In the genomic region with DNA sequence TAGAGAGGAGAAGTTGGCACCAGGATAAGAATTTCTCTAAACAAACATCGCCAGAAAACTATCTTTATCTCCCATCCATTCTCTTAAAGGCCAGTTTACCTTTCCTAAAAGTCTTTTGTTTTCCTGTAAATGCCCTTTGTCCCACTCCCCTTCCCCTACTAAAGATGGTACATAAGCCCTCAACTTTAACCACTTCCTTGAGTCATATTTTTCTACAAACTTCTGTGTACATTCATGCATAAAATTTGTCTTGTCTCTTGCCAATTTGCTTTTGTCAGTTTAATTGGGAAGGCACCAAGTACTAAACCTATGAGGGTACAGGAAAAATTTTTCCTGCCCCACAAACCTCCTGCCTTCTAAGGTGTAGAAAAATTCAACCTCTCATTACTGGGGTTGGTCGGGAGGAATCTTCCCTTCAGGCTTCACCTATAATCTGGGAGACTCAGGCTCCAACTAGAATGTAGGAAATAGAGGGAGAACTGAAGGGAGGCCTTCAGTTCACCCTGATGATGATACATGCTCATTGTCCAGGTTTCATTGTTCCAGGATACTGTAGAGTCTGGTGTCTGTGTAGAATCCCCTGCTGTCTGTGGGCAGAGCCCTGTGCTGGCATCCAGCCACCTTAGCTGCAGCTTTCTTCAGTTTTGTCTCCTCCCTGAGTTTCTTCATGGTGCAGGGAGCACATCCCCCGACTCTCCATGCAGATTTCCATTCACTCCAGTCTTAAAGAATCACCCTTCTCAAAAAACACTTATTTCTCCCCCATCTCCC, we compare ENCODE assay signal across 18 cellular contexts. TPM values are rescaled to one million over a fixed set of nuclear protein-coding genes. Genes with fewer than 3 reads are reported as not detected.
DNase-seq lines count a peak whose midpoint lies in the region; ATAC-seq and TF ChIP-seq lines count a peak whose summit lies in the region.
"Had no signal": no experiment of that assay in that cellular context is flagged by ENCODE, and none has a peak within 500 bp of the region (broad histone marks: within the 10 kb centered on the region; RNA-seq: fewer than 3 reads in every experiment).

No MANE protein-coding gene starts in this region.

- H3K27me3 ChIP-seq in PC-3 (ENCODE audit: low read length) = no peaks in the 10 kb centered on the region
- no peaks in the 10 kb centered on the region for H3K27me3 ChIP-seq in Caco-2 (replicated peaks; ENCODE audit: control insufficient read depth, insufficient read depth, low read length)

- no peak for TF ChIP-seq CTCF in HEK293 (tag by site-specific recombination; IDR thresholded peaks at IDR 0.05)
- no peak for TF ChIP-seq CTCF in PC-3 (conservative IDR thresholded peaks at IDR 0.05; ENCODE audit: low read depth, low read length)
- TF ChIP-seq CTCF in Caco-2 (IDR thresholded peaks at IDR 0.05; ENCODE audit: insufficient read depth in 1 of 2, low read depth in 1 of 2, low read length in 1 of 2, severe bottlenecking in 1 of 2, unreplicated experiment in 1 of 2) = no peak
- TF ChIP-seq CTCF in RWPE1 (conservative IDR thresholded peaks at IDR 0.05; ENCODE audit: low read depth) = no peak

- DNase-seq in PC-3 = peak; percentile 80
- no peak for DNase-seq in sciatic nerve (ENCODE audit: low spot score)
- DNase-seq in Caco-2 = no peak
- DNase-seq in RWPE1 (ENCODE audit: low spot score) = no peak
- no peak for DNase-seq in naive thymus-derived CD8-positive, alpha-beta T cell
- DNase-seq in NCI-H345 (lab: John Stamatoyannopoulos, UW) = no peak
- DNase-seq: activated CD8-positive, alpha-beta T cell treated with anti-CD3 and anti-CD28 coated beads for 36 hours; amniotic stem cell; CD4-positive, CD25-positive, alpha-beta regulatory T cell; NCI-H1930; NCI-H82; psoas muscle; Right ventricle myocardium superior had no signal

- no peaks in the 10 kb centered on the region for H3K79me2 ChIP-seq in PC-3 (ENCODE audit: low read length)

- intact Hi-C loops in PC-3 (cut with micrococcal nuclease) (loop anchor here (1.0 kb wide), 1 partner anchor 19 kb away; no protein-coding TSS in a partner anchor), sciatic nerve (cut with DNase I) (no loop called here), Caco-2 (cut with micrococcal nuclease; ENCODE audit: unreplicated experiment) (no loop called here)

- H3K27ac Mint-ChIP-seq in Caco-2 (ENCODE audit: unreplicated experiment) = no peak overlapping the region
- H3K27ac Mint-ChIP-seq in naive thymus-derived CD8-positive, alpha-beta T cell = peak overlapping the region in 4 of 10 donors; percentile 0 to 67 (median 61)
- H3K27ac Mint-ChIP-seq: activated CD8-positive, alpha-beta T cell treated with anti-CD3 and anti-CD28 coated beads for 36 hours; CD4-positive, CD25-positive, alpha-beta regulatory T cell had no signal

- H3K4me1 ChIP-seq in HEK293 (ENCODE audit: control insufficient read depth, insufficient read depth, low read length) (0 out of 2 replicates have a peak, but pooled peaks cover 5% of the 10 kb centered on the region), PC-3 (ENCODE audit: insufficient read depth, low read length) (peaks cover 18% of the 10 kb centered on the region), Caco-2 (peaks cover 8% of the 10 kb centered on the region; the same call in 1 of the 2 replicates)
- H3K4me1 ChIP-seq: psoas muscle had no signal

- H3K9me3 ChIP-seq in HEK293 (ENCODE audit: control insufficient read depth, insufficient read depth, low read depth, low read length) = no peaks in the 10 kb centered on the region
- no peaks in the 10 kb centered on the region for H3K9me3 ChIP-seq in PC-3 (ENCODE audit: low read length)
- H3K9me3 ChIP-seq in Caco-2 = no peaks in the 10 kb centered on the region
- H3K9me3 ChIP-seq: psoas muscle had no signal

- H3K36me3 ChIP-seq in HEK293 (ENCODE audit: control insufficient read depth in 2 of 2, insufficient read depth in 1 of 2, low read length in 2 of 2) (no peaks in the 10 kb centered on the region), PC-3 (ENCODE audit: low read depth, low read length) (no peaks in the 10 kb centered on the region), Caco-2 (ENCODE audit: control insufficient read depth, insufficient read depth, low read length) (no peaks in the 10 kb centered on the region)

- H3K4me3 ChIP-seq in HEK293 (ENCODE audit: low read depth, low read length) = no peak overlapping the region
- no peak overlapping the region for H3K4me3 ChIP-seq in PC-3 (ENCODE audit: low read length)
- H3K4me3 ChIP-seq in Caco-2 (ENCODE audit: low read depth, low read length) = no peak overlapping the region
- H3K4me3 ChIP-seq: psoas muscle had no signal

- POLR2A ChIA-PET in HEK293 (lab: Yijun Ruan, JAX) (no interaction called here), PC-3 (lab: Charles Lee; ENCODE audit: unreplicated experiment) (interaction anchor here (0.8 kb wide), 1 partner anchor 146 kb away, joined by 5 read pairs; no protein-coding TSS in a partner anchor), Caco-2 (lab: Charles Lee) (no interaction called here), RWPE1 (lab: Yijun Ruan, JAX; ENCODE audit: low non-redundant PET) (no interaction called here)
- POLR2A ChIA-PET in naive thymus-derived CD8-positive, alpha-beta T cell (lab: Charles Lee) = no interaction called here

- H3K9ac ChIP-seq in PC-3 (ENCODE audit: low read length) = no peak overlapping the region

- peaks cover 6% of the 10 kb centered on the region for H3K36me3 Mint-ChIP-seq in Caco-2 (ENCODE audit: insufficient read depth, unreplicated experiment)
- H3K36me3 Mint-ChIP-seq in naive thymus-derived CD8-positive, alpha-beta T cell = peaks cover 0 to 2% (median 0%) of the 10 kb centered on the region in 3 donors
- H3K36me3 Mint-ChIP-seq: CD4-positive, CD25-positive, alpha-beta regulatory T cell had no signal

- CTCF ChIA-PET in HEK293 (lab: Yijun Ruan, JAX) = interaction anchor here (0.6 to 1.7 kb wide), 2 partner anchors 58 to 655 kb away, joined by 3 to 5 read pairs; no protein-coding TSS in a partner anchor
- CTCF ChIA-PET in PC-3 (lab: Charles Lee) = interaction anchor here (1.3 kb wide), 1 partner anchor 58 kb away, joined by 5 read pairs; no protein-coding TSS in a partner anchor
- CTCF ChIA-PET in Caco-2 (lab: Charles Lee) = interaction anchor here (1.0 kb wide), 1 partner anchor 59 kb away, joined by 4 read pairs; no protein-coding TSS in a partner anchor
- CTCF ChIA-PET in RWPE1 (lab: Yijun Ruan, JAX) = no interaction called here

- H3K4me1 Mint-ChIP-seq in Caco-2 (ENCODE audit: low read depth, unreplicated experiment) = peaks cover 21% of the 10 kb centered on the region
- H3K4me1 Mint-ChIP-seq in naive thymus-derived CD8-positive, alpha-beta T cell = peaks cover 9 to 31% (median 22%) of the 10 kb centered on the region in 4 donors

- no peak overlapping the region for H2AFZ ChIP-seq in PC-3 (ENCODE audit: low read length)

- H3K27ac ChIP-seq in HEK293 (ENCODE audit: extremely low read depth, low read depth, low read length) (no peak overlapping the region), PC-3 (ENCODE audit: low read length) (peak overlapping the region; percentile 39), RWPE1 (no peak overlapping the region)
- H3K27ac ChIP-seq: psoas muscle had no signal

- H3K27me3 Mint-ChIP-seq in Caco-2 (ENCODE audit: insufficient read depth, unreplicated experiment) = no peaks in the 10 kb centered on the region
- H3K27me3 Mint-ChIP-seq in naive thymus-derived CD8-positive, alpha-beta T cell = no peaks in the 10 kb centered on the region
- H3K27me3 Mint-ChIP-seq: activated CD8-positive, alpha-beta T cell treated with anti-CD3 and anti-CD28 coated beads for 36 hours had no signal

- H3K9me3 Mint-ChIP-seq in Caco-2 (ENCODE audit: unreplicated experiment) = no peaks in the 10 kb centered on the region
- H3K9me3 Mint-ChIP-seq in naive thymus-derived CD8-positive, alpha-beta T cell = peaks cover 0 to 3% (median 0%) of the 10 kb centered on the region in 9 donors
- H3K9me3 Mint-ChIP-seq: activated CD8-positive, alpha-beta T cell treated with anti-CD3 and anti-CD28 coated beads for 36 hours had no signal

- H3F3A ChIP-seq in PC-3 (ENCODE audit: low read length, unreplicated experiment) = no peaks in the 10 kb centered on the region

- H3K4me2 ChIP-seq in PC-3 (ENCODE audit: low read length) = peak overlapping the region; percentile 43

- BruUV-seq in PC-3 (replicated peaks; lab: Mats Ljungman, UMichigan) (no TSS peak), Caco-2 (replicated peaks; lab: Mats Ljungman, UMichigan) (no TSS peak)

- H3K9me2 ChIP-seq in PC-3 (replicated peaks; ENCODE audit: low read length) = no peaks in the 10 kb centered on the region

- H3K4me3 Mint-ChIP-seq in Caco-2 (ENCODE audit: unreplicated experiment) = no peak overlapping the region
- peak overlapping the region in 2 of 10 donors; percentile 23 to 32 for H3K4me3 Mint-ChIP-seq in naive thymus-derived CD8-positive, alpha-beta T cell
- H3K4me3 Mint-ChIP-seq: activated CD8-positive, alpha-beta T cell treated with anti-CD3 and anti-CD28 coated beads for 36 hours; CD4-positive, CD25-positive, alpha-beta regulatory T cell had no signal

- H4K20me1 ChIP-seq in PC-3 (ENCODE audit: low read length) = no peaks in the 10 kb centered on the region

- ATAC-seq in PC-3 = peak; percentile 82
- ATAC-seq in esophagus mucosa = peak; percentile 35
- peak; percentile 33 for ATAC-seq in sciatic nerve
- no peak for ATAC-seq in naive thymus-derived CD8-positive, alpha-beta T cell
- ATAC-seq: activated CD8-positive, alpha-beta T cell treated with anti-CD3 and anti-CD28 coated beads for 36 hours; psoas muscle had no signal

TF ChIP-seq in HEK293, 187 proteins besides CTCF, POLR2A, EP300 and RAD21 (continues in another document):
- TF ChIP-seq ZNF561 (tag by site-specific recombination; IDR thresholded peaks at IDR 0.05; ENCODE audit: borderline replicate concordance) (no peak), KLF16 (tag by site-specific recombination; IDR thresholded peaks at IDR 0.05) (no peak)

RNA-seq across cellular contexts. Expression of gene CD200R1L, which starts 53.2 kb away (rescaled TPM):
- not detected in 2 replicates for total RNA-seq in PC-3 (2014; rRNA removed)
- not detected for total RNA-seq in esophagus mucosa
- not detected for total RNA-seq in sciatic nerve
- total RNA-seq in Caco-2 (2022) = not detected in 2 replicates
- not detected for total RNA-seq in naive thymus-derived CD8-positive, alpha-beta T cell
- polyA plus RNA-seq in naive thymus-derived CD8-positive, alpha-beta T cell = not detected
- total RNA-seq: activated CD8-positive, alpha-beta T cell treated with anti-CD3 and anti-CD28 coated beads for 36 hours; CD4-positive, CD25-positive, alpha-beta regulatory T cell; chondrocyte; endothelial cell of umbilical vein; MCF 10A; psoas muscle; Right ventricle myocardium superior had no signal
- polyA plus RNA-seq: CD4-positive, CD25-positive, alpha-beta regulatory T cell; endothelial cell of umbilical vein; psoas muscle had no signal

Comparison
In these comparisons a context has a peak if more than half of its experiments do, and no peak if none do; other contexts are left out.
1. ATAC-seq: peak in PC-3 (single experiment), esophagus mucosa (single experiment) and sciatic nerve (single experiment); none in naive thymus-derived CD8-positive, alpha-beta T cell (0 of 2).